ENCODE assay signal across 20 cellular contexts in genomic region chr20:32429343-32429742, GRCh38.
"Had no signal": no experiment of that assay in that cellular context is flagged by ENCODE, and none has a peak within 500 bp of the region (broad histone marks: within the 10 kb centered on the region; RNA-seq: fewer than 3 reads in every experiment).

No MANE protein-coding gene starts in this region.

- H3K9me3 Mint-ChIP-seq: activated CD4-positive, alpha-beta T cell treated with anti-CD3 and anti-CD28 coated beads, Interleukin-2, amount 10 ng/mL, durations not matched to agents 24 days and 14 days; central memory CD8-positive, alpha-beta T cell; mesothelial cell of epicardium; natural killer cell treated with Interleukin-12 subunit alpha and Interleukin-12 subunit beta and Interleukin-15 and Interleukin-18, amount 100 ng/mL, for 72 hours; T-cell had no signal

- H3K27ac Mint-ChIP-seq: activated CD4-positive, alpha-beta T cell treated with anti-CD3 and anti-CD28 coated beads, Interleukin-2, amount 10 ng/mL, durations not matched to agents 24 days and 14 days; mesothelial cell of epicardium; natural killer cell treated with Interleukin-12 subunit alpha and Interleukin-12 subunit beta and Interleukin-15 and Interleukin-18, amount 100 ng/mL, for 72 hours had no signal

- H3K4me3 Mint-ChIP-seq: activated CD4-positive, alpha-beta T cell treated with anti-CD3 and anti-CD28 coated beads, Interleukin-2, amount 10 ng/mL, durations not matched to agents 24 days and 14 days; central memory CD8-positive, alpha-beta T cell; mesothelial cell of epicardium; natural killer cell treated with Interleukin-12 subunit alpha and Interleukin-12 subunit beta and Interleukin-15 and Interleukin-18, amount 100 ng/mL, for 72 hours; T-cell had no signal

- DNase-seq: activated CD4-positive, alpha-beta T cell treated with anti-CD3 and anti-CD28 coated beads, Interleukin-2, amount 10 ng/mL, durations not matched to agents 24 days and 14 days; activated CD4-positive, CD25-positive, alpha-beta regulatory T cell; activated naive CD4-positive, alpha-beta T cell; aorta; brain microvascular endothelial cell; erythroblast; hypothalamus; islet precursor cell; left colon; lower lobe of right lung; nucleus accumbens; posterior cingulate gyrus; retina; stimulated activated naive CD4-positive, alpha-beta T cell treated with Interleukin-2 at 50 U/mL for 16 hours; T-cell; thyroid gland had no signal

- H3K9me3 ChIP-seq: lower lobe of right lung, thyroid gland had no signal

- H3K27me3 ChIP-seq: brain microvascular endothelial cell, thyroid gland had no signal

- ATAC-seq: left colon; lower lobe of right lung; natural killer cell treated with Interleukin-12 subunit alpha and Interleukin-12 subunit beta and Interleukin-15 and Interleukin-18, amount 100 ng/mL, for 72 hours; T-cell had no signal

- H3K27me3 Mint-ChIP-seq: activated CD4-positive, alpha-beta T cell treated with anti-CD3 and anti-CD28 coated beads, Interleukin-2, amount 10 ng/mL, durations not matched to agents 24 days and 14 days; central memory CD8-positive, alpha-beta T cell; natural killer cell treated with Interleukin-12 subunit alpha and Interleukin-12 subunit beta and Interleukin-15 and Interleukin-18, amount 100 ng/mL, for 72 hours; T-cell had no signal

- H3K4me3 ChIP-seq: coronary artery, lower lobe of right lung, thyroid gland had no signal

- H3K27ac ChIP-seq: brain microvascular endothelial cell, coronary artery, lower lobe of right lung, thyroid gland had no signal
